ENCODE assay signal across 8 cellular contexts in genomic region chr13:27171244-27171829, GRCh38. TPM values are rescaled to one million over a fixed set of nuclear protein-coding genes. Genes with fewer than 3 reads are reported as not detected.
DNase-seq lines count a peak whose midpoint lies in the region; ATAC-seq, FAIRE-seq and TF ChIP-seq lines count a peak whose summit lies in the region.

USP12 (minus strand) TSS chr13:27171811; CDS start chr13:27171639, 172 bp downstream.

- peak within 1 kb of the TSS; percentile 30 for H3K9ac ChIP-seq in neural progenitor cell

- no peak for TF ChIP-seq CTCF in GM06990 (IDR thresholded peaks at IDR 0.05; ENCODE audit: insufficient read depth, low read length, poor library complexity, severe bottlenecking)
- peak; percentile 38 for TF ChIP-seq CTCF in neural progenitor cell (IDR thresholded peaks at IDR 0.05)

- H3K4me3 ChIP-seq in GM06990 (replicated peaks; ENCODE audit: low read depth, low read length) (peak within 1 kb of the TSS; percentile 84), neural progenitor cell (peak within 1 kb of the TSS; percentile 93)

- H3K4me1 ChIP-seq in neural progenitor cell: no peaks in the 10 kb centered on the region

- H3K27ac Mint-ChIP-seq in activated CD8-positive, alpha-beta memory T cell treated with anti-CD3 and anti-CD28 coated beads, Interleukin-2, amount 10 ng/mL, durations not matched to agents 7 days and 5 days: peak within 1 kb of the TSS; percentile 97
- H3K27ac Mint-ChIP-seq in neural progenitor cell: peak within 1 kb of the TSS; percentile 67

- H3K27ac ChIP-seq in KOPT-K1 (ENCODE audit: low read depth, low read length, poor library complexity, severe bottlenecking) (peak within 1 kb of the TSS; percentile 56), neural progenitor cell (peak within 1 kb of the TSS; percentile 62)

- peaks cover 45% of the 10 kb centered on the region for H4K20me1 ChIP-seq in neural progenitor cell (ENCODE audit: low read depth)

- H3K27me3 ChIP-seq in GM06990 (replicated peaks; ENCODE audit: control insufficient read depth, insufficient read depth, low read length) (no peaks in the 10 kb centered on the region), neural progenitor cell (no peaks in the 10 kb centered on the region)

- DNase-seq in GM06990 (ENCODE audit: extremely low read depth, insufficient read length): peak; percentile 53
- DNase-seq in activated CD8-positive, alpha-beta memory T cell treated with anti-CD3 and anti-CD28 coated beads, Interleukin-2, amount 10 ng/mL, durations not matched to agents 7 days and 5 days: no peak
- peak; percentile 19 for DNase-seq in fibroblast of gingiva (ENCODE audit: low read depth)
- no peak for DNase-seq in neural progenitor cell (ENCODE audit: low spot score)
- peak; percentile 23 for DNase-seq in urothelium cell line (ENCODE audit: low spot score)
- DNase-seq in NOMO-1 (lab: John Stamatoyannopoulos, UW; ENCODE audit: unreplicated experiment in 2 of 2): no peak

- no peaks in the 10 kb centered on the region for H3K9me3 Mint-ChIP-seq in activated CD8-positive, alpha-beta memory T cell treated with anti-CD3 and anti-CD28 coated beads, Interleukin-2, amount 10 ng/mL, durations not matched to agents 7 days and 5 days (ENCODE audit: low read depth)
- H3K9me3 Mint-ChIP-seq in neural progenitor cell: no peaks in the 10 kb centered on the region

- peaks cover 47% of the 10 kb centered on the region for H3K79me2 ChIP-seq in neural progenitor cell (ENCODE audit: low read depth)

- peaks cover 13% of the 10 kb centered on the region for H3F3A ChIP-seq in neural progenitor cell (ENCODE audit: low read depth)

- peaks cover 49% of the 10 kb centered on the region for H3K4me1 Mint-ChIP-seq in activated CD8-positive, alpha-beta memory T cell treated with anti-CD3 and anti-CD28 coated beads, Interleukin-2, amount 10 ng/mL, durations not matched to agents 7 days and 5 days
- H3K4me1 Mint-ChIP-seq in neural progenitor cell: peaks cover 31% of the 10 kb centered on the region

- no peaks in the 10 kb centered on the region for H3K9me3 ChIP-seq in KOPT-K1 (ENCODE audit: insufficient read depth, low read length, poor library complexity, severe bottlenecking)
- H3K9me3 ChIP-seq in neural progenitor cell (ENCODE audit: low read depth): no peaks in the 10 kb centered on the region

- FAIRE-seq in urothelium cell line (lab: Jason Lieb, UNC): no peak

- H3K4me3 Mint-ChIP-seq in activated CD8-positive, alpha-beta memory T cell treated with anti-CD3 and anti-CD28 coated beads, Interleukin-2, amount 10 ng/mL, durations not matched to agents 7 days and 5 days: peak within 1 kb of the TSS; percentile 92
- H3K4me3 Mint-ChIP-seq in neural progenitor cell: peak within 1 kb of the TSS; percentile 95

- H3K36me3 Mint-ChIP-seq in activated CD8-positive, alpha-beta memory T cell treated with anti-CD3 and anti-CD28 coated beads, Interleukin-2, amount 10 ng/mL, durations not matched to agents 7 days and 5 days: peaks cover 4% of the 10 kb centered on the region
- H3K36me3 Mint-ChIP-seq in neural progenitor cell: no peaks in the 10 kb centered on the region

- H3K36me3 ChIP-seq in GM06990 (ENCODE audit: control insufficient read depth, insufficient read depth, low read length) (no peaks in the 10 kb centered on the region), KOPT-K1 (ENCODE audit: insufficient read depth, low read length) (no peaks in the 10 kb centered on the region), neural progenitor cell (no peaks in the 10 kb centered on the region)

- H3K27me3 Mint-ChIP-seq in activated CD8-positive, alpha-beta memory T cell treated with anti-CD3 and anti-CD28 coated beads, Interleukin-2, amount 10 ng/mL, durations not matched to agents 7 days and 5 days: no peaks in the 10 kb centered on the region
- peaks cover 2% of the 10 kb centered on the region for H3K27me3 Mint-ChIP-seq in neural progenitor cell (ENCODE audit: insufficient read depth, low read depth)

- peak within 1 kb of the TSS; percentile 74 for H3K4me2 ChIP-seq in neural progenitor cell

- peak within 1 kb of the TSS; percentile 53 for H2AFZ ChIP-seq in neural progenitor cell (replicated peaks)

- ATAC-seq in GM21528 (IDR thresholded peaks at IDR 0.05; ENCODE audit: low FRiP score, unreplicated experiment): peak; percentile 16
- peak; percentile 27 for ATAC-seq in activated CD8-positive, alpha-beta memory T cell treated with anti-CD3 and anti-CD28 coated beads, Interleukin-2, amount 10 ng/mL, durations not matched to agents 7 days and 5 days

- CTCF ChIA-PET in activated CD8-positive, alpha-beta memory T cell treated with anti-CD3 and anti-CD28 coated beads, Interleukin-2, amount 10 ng/mL, durations not matched to agents 7 days and 5 days (lab: Charles Lee): interaction anchor here (1.0 to 1.6 kb wide), 3 partner anchors 29 to 186 kb away, joined by 3 to 7 read pairs (median 5); partner anchors contain the start of gene RASL11A

RNA-seq across cellular contexts. Expression of gene USP12, which starts in this region (rescaled TPM):
- total RNA-seq in activated CD8-positive, alpha-beta memory T cell treated with anti-CD3 and anti-CD28 coated beads, Interleukin-2, amount 10 ng/mL, durations not matched to agents 7 days and 5 days: 10 to 100 TPM; 32.0 to 38.9 TPM
- total RNA-seq in neural progenitor cell (ENCODE audit: low replicate concordance): 14.3 and 19.7 TPM in 2 replicates

Comparison
In these comparisons a context has a peak if more than half of its experiments do, and no peak if none do; other contexts are left out.
1. DNase-seq: peak in GM06990 (single experiment), fibroblast of gingiva (single experiment) and urothelium cell line (single experiment); none in activated CD8-positive, alpha-beta memory T cell treated with anti-CD3 and anti-CD28 coated beads, Interleukin-2, amount 10 ng/mL, durations not matched to agents 7 days and 5 days (single experiment), neural progenitor cell (single experiment) and NOMO-1 (0 of 2).